ENCODE assay signal across 7 cellular contexts in genomic region chr11:57248780-57249383, GRCh38. TPM values are rescaled to one million over a fixed set of nuclear protein-coding genes. Genes with fewer than 3 reads are reported as not detected.
DNase-seq lines count a peak whose midpoint lies in the region; ATAC-seq and TF ChIP-seq lines count a peak whose summit lies in the region.

No MANE protein-coding gene starts in this region.

- no peak overlapping the region for H3K4ac ChIP-seq in mesendoderm (ENCODE audit: low read depth, low read length)

- peaks cover 9% of the 10 kb centered on the region for H3K27me3 Mint-ChIP-seq in endothelial cell (ENCODE audit: unreplicated experiment)

- no peak overlapping the region for H3K4me3 ChIP-seq in mesendoderm (ENCODE audit: low read length)
- H3K4me3 ChIP-seq in upper lobe of right lung: no peak overlapping the region

- H2BK15ac ChIP-seq in mesendoderm (replicated peaks; ENCODE audit: low read depth): no peak overlapping the region

- H3K4me1 Mint-ChIP-seq in endothelial cell (ENCODE audit: unreplicated experiment): peaks cover 30% of the 10 kb centered on the region

- H3K18ac ChIP-seq in mesendoderm (ENCODE audit: low read length): no peak overlapping the region

- H3K36me3 Mint-ChIP-seq in endothelial cell (ENCODE audit: low read depth, unreplicated experiment): no peaks in the 10 kb centered on the region

- intact Hi-C loops in upper lobe of right lung (cut with DNase I): loop anchor here (5.0 kb wide), 1 partner anchor 127 kb away; no protein-coding TSS in a partner anchor

- no peak overlapping the region for H4K5ac ChIP-seq in mesendoderm (ENCODE audit: low read length)

- no peak overlapping the region for H2AK5ac ChIP-seq in mesendoderm (ENCODE audit: low read length)

- peak overlapping the region; percentile 66 for H2BK5ac ChIP-seq in mesendoderm (ENCODE audit: low read length)

- TF ChIP-seq CTCF in GM12873 (IDR thresholded peaks at IDR 0.05; ENCODE audit: insufficient read depth, low read depth, low read length, missing control alignments): peak; percentile 73
- no peak for TF ChIP-seq CTCF in endothelial cell (IDR thresholded peaks at IDR 0.05; ENCODE audit: unreplicated experiment)
- TF ChIP-seq CTCF in upper lobe of right lung (IDR thresholded peaks at IDR 0.05): peak; percentile 61

- peak overlapping the region; percentile 61 for H3K56ac ChIP-seq in mesendoderm (ENCODE audit: low read length)

- H3K4me3 Mint-ChIP-seq in endothelial cell (ENCODE audit: unreplicated experiment): no peak overlapping the region

- DNase-seq in LHCN-M2 (ENCODE audit: low read depth): peak; percentile 60
- peak; percentile 83 for DNase-seq in endothelial cell (ENCODE audit: low spot score)
- DNase-seq in mesendoderm: peak; percentile 91
- no peak for DNase-seq in upper lobe of right lung

- no peak overlapping the region for H3K4me2 ChIP-seq in mesendoderm (ENCODE audit: low read length)

- H3K9me3 ChIP-seq in upper lobe of right lung: no peaks in the 10 kb centered on the region

- H3K9me3 Mint-ChIP-seq in endothelial cell (ENCODE audit: unreplicated experiment): no peaks in the 10 kb centered on the region

- H3K4me1 ChIP-seq in mesendoderm (ENCODE audit: control insufficient read depth, low read depth, low read length) (no peaks in the 10 kb centered on the region), upper lobe of right lung (peaks cover 8% of the 10 kb centered on the region)

- H3K36me3 ChIP-seq in mesendoderm (ENCODE audit: control insufficient read depth, insufficient read depth, low read length): no peaks in the 10 kb centered on the region
- H3K36me3 ChIP-seq in upper lobe of right lung: no peaks in the 10 kb centered on the region

- no CpG with 5 or more reads among the region's 9 CpGs for WGBS in mesendoderm (ENCODE audit: extremely low coverage, insufficient coverage, low lambda C conversion rate)

- H3K27me3 ChIP-seq in mesendoderm (ENCODE audit: insufficient read depth, low read length, poor library complexity) (no peaks in the 10 kb centered on the region), upper lobe of right lung (no peaks in the 10 kb centered on the region)

- no peaks in the 10 kb centered on the region for H3K79me2 ChIP-seq in mesendoderm (ENCODE audit: control insufficient read depth, insufficient read depth, low read length)

- no peak overlapping the region for H3K23ac ChIP-seq in mesendoderm (ENCODE audit: low read length)

- peak; percentile 67 for ATAC-seq in GM21717 (IDR thresholded peaks at IDR 0.05; ENCODE audit: unreplicated experiment)
- peak; percentile 98 for ATAC-seq in SK-N-SH treated with all-trans-retinoic acid at 6 μM for 48 hours
- ATAC-seq in upper lobe of right lung: peak; percentile 79

- H4K8ac ChIP-seq in mesendoderm (ENCODE audit: low read depth, low read length): no peak overlapping the region

- H3K27ac ChIP-seq in mesendoderm (ENCODE audit: low read depth, low read length) (no peak overlapping the region), upper lobe of right lung (no peak overlapping the region)

- H3K79me1 ChIP-seq in mesendoderm (ENCODE audit: low read length): no peaks in the 10 kb centered on the region

- no peak overlapping the region for H3K27ac Mint-ChIP-seq in endothelial cell (ENCODE audit: unreplicated experiment)

- H3K9ac ChIP-seq in mesendoderm (ENCODE audit: low read length): peak overlapping the region; percentile 20

- H2BK120ac ChIP-seq in mesendoderm (ENCODE audit: low read depth, low read length): no peak overlapping the region

TF ChIP-seq in SK-N-SH treated with all-trans-retinoic acid at 6 μM for 48 hours, 23 proteins besides CTCF, POLR2A, EP300 and RAD21:
- no peak for TF ChIP-seq TCF4 (CRISPR knock-in tag; IDR thresholded peaks at IDR 0.05; ENCODE audit: borderline replicate concordance)
- TF ChIP-seq, protein P1, sequence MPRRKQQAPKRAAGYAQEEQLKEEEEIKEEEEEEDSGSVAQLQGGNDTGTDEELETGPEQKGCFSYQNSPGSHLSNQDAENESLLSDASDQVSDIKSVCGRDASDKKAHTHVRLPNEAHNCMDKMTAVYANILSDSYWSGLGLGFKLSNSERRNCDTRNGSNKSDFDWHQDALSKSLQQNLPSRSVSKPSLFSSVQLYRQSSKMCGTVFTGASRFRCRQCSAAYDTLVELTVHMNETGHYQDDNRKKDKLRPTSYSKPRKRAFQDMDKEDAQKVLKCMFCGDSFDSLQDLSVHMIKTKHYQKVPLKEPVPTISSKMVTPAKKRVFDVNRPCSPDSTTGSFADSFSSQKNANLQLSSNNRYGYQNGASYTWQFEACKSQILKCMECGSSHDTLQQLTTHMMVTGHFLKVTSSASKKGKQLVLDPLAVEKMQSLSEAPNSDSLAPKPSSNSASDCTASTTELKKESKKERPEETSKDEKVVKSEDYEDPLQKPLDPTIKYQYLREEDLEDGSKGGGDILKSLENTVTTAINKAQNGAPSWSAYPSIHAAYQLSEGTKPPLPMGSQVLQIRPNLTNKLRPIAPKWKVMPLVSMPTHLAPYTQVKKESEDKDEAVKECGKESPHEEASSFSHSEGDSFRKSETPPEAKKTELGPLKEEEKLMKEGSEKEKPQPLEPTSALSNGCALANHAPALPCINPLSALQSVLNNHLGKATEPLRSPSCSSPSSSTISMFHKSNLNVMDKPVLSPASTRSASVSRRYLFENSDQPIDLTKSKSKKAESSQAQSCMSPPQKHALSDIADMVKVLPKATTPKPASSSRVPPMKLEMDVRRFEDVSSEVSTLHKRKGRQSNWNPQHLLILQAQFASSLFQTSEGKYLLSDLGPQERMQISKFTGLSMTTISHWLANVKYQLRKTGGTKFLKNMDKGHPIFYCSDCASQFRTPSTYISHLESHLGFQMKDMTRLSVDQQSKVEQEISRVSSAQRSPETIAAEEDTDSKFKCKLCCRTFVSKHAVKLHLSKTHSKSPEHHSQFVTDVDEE (CRISPR knock-in tag; IDR thresholded peaks at IDR 0.05): peak; percentile 75; the same call in 1 of the 2 replicates
TF ChIP-seq in SK-N-SH treated with all-trans-retinoic acid at 6 μM for 48 hours: peak in this region for 1.

RNA-seq across cellular contexts. Expression of gene APLNR, which starts 11.8 kb away (rescaled TPM):
- total RNA-seq in LHCN-M2 (2014; rRNA removed): 0.11 TPM in 1 of 2 replicates, not detected in the other
- 0.11 TPM for polyA plus RNA-seq in LHCN-M2 (2012)
- 48.8 TPM for total RNA-seq in endothelial cell (ENCODE audit: unreplicated experiment)
- 17.1 TPM for polyA plus RNA-seq in mesendoderm (2013, experiment 1 of 2)
- polyA plus RNA-seq in mesendoderm (2013, experiment 2 of 2): 15.2 TPM
- total RNA-seq in upper lobe of right lung: 1.2 TPM

Comparison
In these comparisons a context has a peak if more than half of its experiments do, and no peak if none do; other contexts are left out.
1. RNA of gene APLNR, which starts 11.8 kb away (total RNA-seq): 48.8 TPM in endothelial cell (single experiment); 1.2 TPM in upper lobe of right lung (single experiment) and 0.11 TPM in LHCN-M2; every median in the first group is over 10 times any median in the second.
2. Peak in every context shown above with its lines, with median percentiles within 50 percentile points of each other: ATAC-seq.